In the genomic region with DNA sequence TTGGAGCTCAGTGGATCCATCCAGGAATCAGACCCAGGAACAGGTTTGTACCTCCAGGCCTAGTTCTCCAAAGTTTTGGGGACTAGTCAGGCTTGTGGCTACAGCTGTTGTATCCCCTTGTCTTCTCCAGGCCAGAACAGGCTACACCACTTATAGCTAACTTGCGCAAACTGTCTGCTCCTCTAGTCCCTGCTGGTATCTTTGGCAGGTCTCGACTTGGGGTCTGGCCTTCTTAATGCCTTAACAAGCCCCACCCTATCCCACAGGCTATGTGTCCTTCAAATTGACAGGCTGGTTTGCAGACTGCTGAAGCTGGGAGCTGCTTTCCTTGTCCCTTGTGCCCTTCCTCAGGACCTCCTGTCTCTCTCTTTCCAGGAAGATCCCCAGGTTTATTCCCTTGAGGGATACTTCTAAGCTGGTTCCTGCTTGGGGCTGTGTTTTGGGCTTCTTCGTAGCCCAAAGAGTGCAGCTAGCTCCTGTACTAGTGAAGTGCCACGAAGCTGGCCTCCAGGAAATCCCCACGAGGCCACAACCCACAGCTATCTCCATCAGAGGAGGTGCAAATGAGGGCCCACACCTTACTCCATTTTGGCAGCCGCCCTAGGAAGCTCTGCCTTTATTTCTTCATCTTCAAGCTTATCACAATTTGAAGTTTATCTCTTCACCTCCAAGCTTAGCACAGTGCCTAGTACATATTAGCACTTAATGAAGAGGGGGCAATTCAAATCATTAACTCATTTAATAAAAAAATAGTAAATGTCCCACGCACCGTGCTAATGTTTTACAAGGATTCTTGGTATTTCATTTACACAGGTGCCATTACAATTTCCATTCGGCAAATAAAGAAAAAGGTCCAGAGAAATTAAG, we compare ENCODE assay signal across 8 cellular contexts. TPM values are rescaled to one million over a fixed set of nuclear protein-coding genes. Genes with fewer than 3 reads are reported as not detected.
A peak's percentile ranks its signal among the peaks of the same experiment; 100 is the strongest.
DNase-seq lines count a peak whose midpoint lies in the region; ATAC-seq and TF ChIP-seq lines count a peak whose summit lies in the region.

No MANE protein-coding gene starts in this region.

- H3K36me3 ChIP-seq in SK-N-SH (replicated peaks in 1 of 2; ENCODE audit: control insufficient read depth in 1 of 2, insufficient read depth in 2 of 2, low read length in 1 of 2), result peaks cover 10 to 22% of the 10 kb centered on the region in 2 experiments
- peaks cover 29% of the 10 kb centered on the region for H3K36me3 ChIP-seq in iPS-20b (ENCODE audit: insufficient read depth, low read depth, low read length)

- no peak for TF ChIP-seq CTCF in SK-N-SH (IDR thresholded peaks at IDR 0.05)

- H3K27ac ChIP-seq in SK-N-SH (ENCODE audit: low read depth in 2 of 2, low read length in 1 of 2) (peak overlapping the region in 1 of 2 experiments; percentile 68; a peak in 3 of 4 replicates), iPS-20b (ENCODE audit: low read length) (peak overlapping the region; percentile 36)

- H3K27me3 Mint-ChIP-seq in activated T-helper 2 cell treated with anti-CD3 and anti-CD28 coated beads, Interferon-gamma antibody, Interleukin-2, Interleukin-4, amounts not matched to agents 10 μg/mL and 5 μg/mL and 100 μg/mL, durations not matched to agents 14 hours and 24 hours and 36 hours (ENCODE audit: low read depth), result peaks cover 1% of the 10 kb centered on the region
- H3K27me3 Mint-ChIP-seq in stimulated activated memory B cell treated with anti-CD40 and anti-IgM and Interleukin-4, amounts not matched to agents 10 μg/mL and 1 μg/mL and 100 μg/mL, for 72 hours, result no peaks in the 10 kb centered on the region

- H3K79me2 ChIP-seq in SK-N-SH (ENCODE audit: insufficient read depth), result peaks cover 10% of the 10 kb centered on the region

- H3K4me1 ChIP-seq in SK-N-SH (ENCODE audit: control insufficient read depth in 1 of 2, insufficient read depth in 2 of 2, low read depth in 1 of 2, low read length in 1 of 2), result peaks cover 0 to 20% of the 10 kb centered on the region in 2 experiments; a peak in 1 of 4 replicates
- peaks cover 5% of the 10 kb centered on the region; the same call in 1 of the 2 replicates for H3K4me1 ChIP-seq in iPS-20b (ENCODE audit: insufficient read depth, low read length)

- peaks cover 24% of the 10 kb centered on the region for H3K4me1 Mint-ChIP-seq in activated T-helper 2 cell treated with anti-CD3 and anti-CD28 coated beads, Interferon-gamma antibody, Interleukin-2, Interleukin-4, amounts not matched to agents 10 μg/mL and 5 μg/mL and 100 μg/mL, durations not matched to agents 14 hours and 24 hours and 36 hours (ENCODE audit: low read depth)
- H3K4me1 Mint-ChIP-seq in stimulated activated memory B cell treated with anti-CD40 and anti-IgM and Interleukin-4, amounts not matched to agents 10 μg/mL and 1 μg/mL and 100 μg/mL, for 72 hours, result peaks cover 39% of the 10 kb centered on the region

- H3K9me3 ChIP-seq in SK-N-SH (no peaks in the 10 kb centered on the region), iPS-20b (ENCODE audit: insufficient read depth, low read depth, low read length) (no peaks in the 10 kb centered on the region)

- no peaks in the 10 kb centered on the region for H3K9me2 ChIP-seq in SK-N-SH

- peak overlapping the region; percentile 95 for H3K4me3 Mint-ChIP-seq in activated T-helper 2 cell treated with anti-CD3 and anti-CD28 coated beads, Interferon-gamma antibody, Interleukin-2, Interleukin-4, amounts not matched to agents 10 μg/mL and 5 μg/mL and 100 μg/mL, durations not matched to agents 14 hours and 24 hours and 36 hours (ENCODE audit: low read depth)
- H3K4me3 Mint-ChIP-seq in stimulated activated memory B cell treated with anti-CD40 and anti-IgM and Interleukin-4, amounts not matched to agents 10 μg/mL and 1 μg/mL and 100 μg/mL, for 72 hours, result peak overlapping the region; percentile 91

- 45% methylated on average over 9 of the region's 9 CpGs for WGBS in SK-N-SH (ENCODE audit: low lambda C conversion rate)

- H4K20me1 ChIP-seq in SK-N-SH (ENCODE audit: insufficient read depth), result no peaks in the 10 kb centered on the region

- no peak for TF ChIP-seq RAD21 in SK-N-SH (IDR thresholded peaks at IDR 0.05; ENCODE audit: low read length)

- peak overlapping the region; percentile 80; the same call in 1 of the 2 replicates for H3K9ac ChIP-seq in SK-N-SH
- H3K9ac ChIP-seq in iPS-20b (ENCODE audit: low read depth, low read length), result peak overlapping the region; percentile 81; the same call in 1 of the 2 replicates

- TF ChIP-seq EP300 in SK-N-SH (IDR thresholded peaks at IDR 0.05; ENCODE audit: borderline replicate concordance in 1 of 2, low read depth in 1 of 2, low read length in 1 of 2), result no peak

- H3K27me3 ChIP-seq in SK-N-SH (ENCODE audit: insufficient read depth) (no peaks in the 10 kb centered on the region), iPS-20b (ENCODE audit: insufficient read depth, low read length) (peaks cover 10% of the 10 kb centered on the region)

- peaks cover 24% of the 10 kb centered on the region for H3K36me3 Mint-ChIP-seq in activated T-helper 2 cell treated with anti-CD3 and anti-CD28 coated beads, Interferon-gamma antibody, Interleukin-2, Interleukin-4, amounts not matched to agents 10 μg/mL and 5 μg/mL and 100 μg/mL, durations not matched to agents 14 hours and 24 hours and 36 hours (ENCODE audit: low read depth)
- peaks cover 18% of the 10 kb centered on the region for H3K36me3 Mint-ChIP-seq in stimulated activated memory B cell treated with anti-CD40 and anti-IgM and Interleukin-4, amounts not matched to agents 10 μg/mL and 1 μg/mL and 100 μg/mL, for 72 hours

- H3K4me2 ChIP-seq in SK-N-SH, result peak overlapping the region; percentile 89

- POLR2A ChIA-PET in SK-N-SH (lab: Yijun Ruan, JAX), result interaction anchor here (0.6 to 1.0 kb wide), 2 partner anchors 107 to 419 kb away, joined by 3 to 4 read pairs; no protein-coding TSS in a partner anchor

- DNase-seq in SK-N-SH (no peak), left colon (no peak), A172 (ENCODE audit: low spot score) (no peak), dermis blood vessel endothelial cell (no peak)
- no peak for DNase-seq in activated T-helper 2 cell treated with anti-CD3 and anti-CD28 coated beads, Interferon-gamma antibody, Interleukin-2, Interleukin-4, amounts not matched to agents 10 μg/mL and 5 μg/mL and 100 μg/mL, durations not matched to agents 14 hours and 24 hours and 36 hours (ENCODE audit: low spot score)

- H3F3A ChIP-seq in SK-N-SH (replicated peaks; ENCODE audit: insufficient read depth), result peaks cover 10% of the 10 kb centered on the region

- ATAC-seq in SK-N-SH treated with all-trans-retinoic acid at 6 μM for 48 hours (no peak), left colon (no peak)
- peak; percentile 55 for ATAC-seq in stimulated activated memory B cell treated with anti-CD40 and anti-IgM and Interleukin-4, amounts not matched to agents 10 μg/mL and 1 μg/mL and 100 μg/mL, for 72 hours

- intact Hi-C loops in activated T-helper 2 cell treated with anti-CD3 and anti-CD28 coated beads, Interferon-gamma antibody, Interleukin-2, Interleukin-4, amounts not matched to agents 10 μg/mL and 5 μg/mL and 100 μg/mL, durations not matched to agents 14 hours and 24 hours and 36 hours (cut with micrococcal nuclease), result no loop called here
- intact Hi-C loops in left colon (cut with DNase I, micrococcal nuclease), result loop anchor here in 1 of 2 donors (10.0 kb wide), 1 partner anchor 382 kb away; no protein-coding TSS in a partner anchor

- peak overlapping the region; percentile 95 for H2AFZ ChIP-seq in SK-N-SH (ENCODE audit: low read depth)

- H3K9me3 Mint-ChIP-seq in activated T-helper 2 cell treated with anti-CD3 and anti-CD28 coated beads, Interferon-gamma antibody, Interleukin-2, Interleukin-4, amounts not matched to agents 10 μg/mL and 5 μg/mL and 100 μg/mL, durations not matched to agents 14 hours and 24 hours and 36 hours, result no peaks in the 10 kb centered on the region
- no peaks in the 10 kb centered on the region for H3K9me3 Mint-ChIP-seq in stimulated activated memory B cell treated with anti-CD40 and anti-IgM and Interleukin-4, amounts not matched to agents 10 μg/mL and 1 μg/mL and 100 μg/mL, for 72 hours

- H3K27ac Mint-ChIP-seq in activated T-helper 2 cell treated with anti-CD3 and anti-CD28 coated beads, Interferon-gamma antibody, Interleukin-2, Interleukin-4, amounts not matched to agents 10 μg/mL and 5 μg/mL and 100 μg/mL, durations not matched to agents 14 hours and 24 hours and 36 hours, result peak overlapping the region; percentile 89
- peak overlapping the region; percentile 88 for H3K27ac Mint-ChIP-seq in stimulated activated memory B cell treated with anti-CD40 and anti-IgM and Interleukin-4, amounts not matched to agents 10 μg/mL and 1 μg/mL and 100 μg/mL, for 72 hours

- CTCF ChIA-PET in SK-N-SH (lab: Yijun Ruan, JAX), result interaction anchor here (0.8 to 1.8 kb wide), 11 partner anchors 9 to 441 kb away, joined by 3 to 6 read pairs (median 4); no protein-coding TSS in a partner anchor

- H3K4me3 ChIP-seq in SK-N-SH (ENCODE audit: low read depth in 2 of 2, low read length in 1 of 2) (peak overlapping the region; percentile 95 to 99), iPS-20b (ENCODE audit: low read length) (peak overlapping the region; percentile 86)

TF ChIP-seq in SK-N-SH, 30 proteins besides CTCF, POLR2A, EP300 and RAD21 (continues in another document):
- TF ChIP-seq RFX5 (IDR thresholded peaks at IDR 0.05; ENCODE audit: low read length) (no peak), JUND (IDR thresholded peaks at IDR 0.05) (no peak), TCF12 (IDR thresholded peaks at IDR 0.05) (no peak)

TF ChIP-seq in SK-N-SH treated with all-trans-retinoic acid at 6 μM for 48 hours, 23 proteins besides CTCF, POLR2A, EP300 and RAD21 (continues in another document):
- TF ChIP-seq GLIS3 (CRISPR knock-in tag; IDR thresholded peaks at IDR 0.05) (no peak), SNAI2 (CRISPR knock-in tag; IDR thresholded peaks at IDR 0.05) (no peak)

RNA-seq across cellular contexts. Expression of a gene that starts 0.7 kb away (rescaled TPM):
- polyA plus RNA-seq in SK-N-SH (2012; rRNA removed), result 54.3 and 59.6 TPM in 2 replicates
- polyA plus RNA-seq in SK-N-SH (2012; cell fraction: cytosol; rRNA removed), result 21.6 and 27.8 TPM in 2 replicates
- 187 and 249 TPM in 2 replicates for polyA plus RNA-seq in SK-N-SH (2012; cell fraction: nucleus; rRNA removed)
- 32.8 and 36.8 TPM in 2 replicates for total RNA-seq in activated T-helper 2 cell treated with anti-CD3 and anti-CD28 coated beads, Interferon-gamma antibody, Interleukin-2, Interleukin-4, amounts not matched to agents 10 μg/mL and 5 μg/mL and 100 μg/mL, durations not matched to agents 14 hours and 24 hours and 36 hours
- total RNA-seq in left colon, result 10 to 100 TPM; 39.0 to 44.4 TPM
- total RNA-seq in A172 (2014; rRNA removed; shearing (Covaris generic)), result 8.5 and 9.8 TPM in 2 replicates
- 13.0 and 16.5 TPM in 2 replicates for total RNA-seq in dermis blood vessel endothelial cell
